8 cellular contexts compared by ENCODE assay signal in the genomic region with DNA sequence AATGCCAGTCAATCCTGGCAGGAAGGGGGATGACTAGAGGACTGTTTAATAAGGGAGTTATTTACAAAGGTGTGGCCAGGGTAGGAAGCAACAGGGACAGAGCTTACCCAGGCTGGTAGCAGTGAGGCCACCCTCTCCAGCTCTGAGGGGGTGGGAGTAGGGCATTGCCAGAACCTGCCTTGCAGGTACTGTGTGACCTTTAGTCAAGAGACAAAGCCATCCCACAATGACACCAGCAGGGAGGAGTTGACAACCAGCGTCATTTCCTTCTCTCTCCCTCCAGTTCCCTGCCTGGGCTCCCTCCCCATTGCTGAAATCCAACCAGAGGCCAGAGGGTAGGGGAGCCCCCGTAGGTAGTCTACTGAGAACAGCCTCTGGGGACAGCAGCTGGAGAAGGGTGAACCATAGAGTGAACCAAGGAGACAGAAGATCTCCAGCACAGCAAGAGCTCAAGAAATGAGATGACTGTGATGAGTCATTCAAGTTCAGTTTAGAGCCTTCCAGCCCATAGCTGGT. TPM values are rescaled to one million over a fixed set of nuclear protein-coding genes. Genes with fewer than 3 reads are reported as not detected.
DNase-seq lines count a peak whose midpoint lies in the region; ATAC-seq and TF ChIP-seq lines count a peak whose summit lies in the region.

No MANE protein-coding gene starts in this region.

- TF ChIP-seq POLR2A in right lobe of liver (IDR thresholded peaks at IDR 0.05) (peak; percentile 34), heart left ventricle (IDR thresholded peaks at IDR 0.05) (no peak)

- intact Hi-C loops in right lobe of liver (cut with DNase I) (no loop called here), heart left ventricle (cut with DNase I) (no loop called here)

- TF ChIP-seq CTCF in right lobe of liver (IDR thresholded peaks at IDR 0.05) (no peak), heart left ventricle (IDR thresholded peaks at IDR 0.05) (no peak)

- H3K4me1 ChIP-seq in right lobe of liver (peaks cover 0 to 11% (median 0%) of the 10 kb centered on the region in 4 donors), heart left ventricle (peaks cover 0 to 24% (median 7%) of the 10 kb centered on the region in 12 donors)

- DNase-seq in MV-4-11 (lab: John Stamatoyannopoulos, UW) (peak; percentile 47), right lobe of liver (peak; percentile 46 to 75 (median 60)), NCI-H1930 (lab: John Stamatoyannopoulos, UW) (no peak), islet precursor cell (no peak), NCI-H2227 (lab: John Stamatoyannopoulos, UW; ENCODE audit: unreplicated experiment) (no peak), heart left ventricle (no peak)

- peak; percentile 50 for ATAC-seq in GM18499 (IDR thresholded peaks at IDR 0.05; ENCODE audit: insufficient read depth, unreplicated experiment)
- ATAC-seq in GM21576 (IDR thresholded peaks at IDR 0.05; ENCODE audit: unreplicated experiment), result peak; percentile 73
- ATAC-seq in right lobe of liver, result peak; percentile 51 to 96 (median 83)
- no peak for ATAC-seq in heart left ventricle

- H3K4me3 ChIP-seq in right lobe of liver (no peak overlapping the region), heart left ventricle (no peak overlapping the region)

- no peaks in the 10 kb centered on the region for H3K36me3 ChIP-seq in right lobe of liver
- H3K36me3 ChIP-seq in heart left ventricle, result no peaks in the 10 kb centered on the region

- no peaks in the 10 kb centered on the region for H3K9me3 ChIP-seq in right lobe of liver
- H3K9me3 ChIP-seq in heart left ventricle, result peaks cover 0 to 12% (median 0%) of the 10 kb centered on the region in 12 donors

- H3K27ac ChIP-seq in right lobe of liver, result peak overlapping the region in 1 of 3 donors; percentile 47
- no peak overlapping the region for H3K27ac ChIP-seq in heart left ventricle

- no peaks in the 10 kb centered on the region for H3K27me3 ChIP-seq in right lobe of liver
- H3K27me3 ChIP-seq in heart left ventricle, result peaks cover 0 to 4% (median 0%) of the 10 kb centered on the region in 9 donors

- WGBS in right lobe of liver (ENCODE audit: insufficient coverage, low coverage, low lambda C conversion rate, missing lambda C conversion rate), result 63% methylated on average over 2 of the region's 2 CpGs
- 63 to 80% (median 76%) methylated on average over 1 to 2 of the region's 2 CpGs for WGBS in heart left ventricle, 4 donors

RNA-seq across cellular contexts. Expression of gene SPATA13, which starts 33.3 kb away (rescaled TPM):
- total RNA-seq in right lobe of liver, result 10 to 100 TPM; 21.5 to 39.9 (median 30.5) TPM
- 10 to 100 TPM in 4 of 9 donors, 1 to 10 TPM in 5; 7.1 to 20.1 (median 9.3) TPM for total RNA-seq in heart left ventricle
- polyA plus RNA-seq in heart left ventricle, result 1 to 10 TPM; 5.4 to 7.5 TPM

Comparison
In these comparisons a context has a peak if more than half of its experiments do, and no peak if none do; other contexts are left out.
1. ATAC-seq: peak in GM18499 (single experiment), GM21576 (single experiment) and right lobe of liver (4 of 4); none in heart left ventricle (0 of 4).
2. DNase-seq: peak in MV-4-11 (single experiment) and right lobe of liver (3 of 3); none in NCI-H1930 (0 of 2), islet precursor cell (single experiment), NCI-H2227 (single experiment) and heart left ventricle (0 of 5).